ENCODE assay signal across 27 cellular contexts in the genomic region with DNA sequence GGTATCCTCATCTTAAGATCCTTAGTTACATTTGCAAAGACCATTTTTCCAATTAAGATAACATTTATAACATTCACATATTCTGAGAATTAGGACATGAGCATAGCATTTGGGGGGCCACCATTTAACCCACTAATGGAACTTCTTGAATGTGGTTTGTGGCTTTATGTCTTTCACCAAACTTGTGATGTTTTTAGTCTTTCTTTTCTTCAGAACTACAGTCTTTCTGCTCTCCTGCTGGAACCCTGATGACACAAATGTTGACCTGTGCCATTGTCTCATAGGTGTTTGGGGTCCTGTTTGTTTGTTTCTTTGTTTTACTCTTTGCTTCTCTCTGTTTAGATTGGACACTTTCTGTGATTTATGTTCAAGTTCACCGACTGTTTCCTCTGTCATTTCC. TPM values are rescaled to one million over a fixed set of nuclear protein-coding genes. Genes with fewer than 3 reads are reported as not detected.
"Had no signal": no experiment of that assay in that cellular context is flagged by ENCODE, and none has a peak within 500 bp of the region (broad histone marks: within the 10 kb centered on the region; RNA-seq: fewer than 3 reads in every experiment).

No MANE protein-coding gene starts in this region.

- H3K4me3 Mint-ChIP-seq: activated CD4-positive, alpha-beta memory T cell treated with anti-CD3 and anti-CD28 coated beads for 36 hours; activated naive CD4-positive, alpha-beta T cell treated with anti-CD3 and anti-CD28 coated beads, Interleukin-2, amount 10 ng/mL, durations not matched to agents 7 days and 5 days; activated naive CD8-positive, alpha-beta T cell treated with anti-CD3 and anti-CD28 coated beads, Interleukin-2, amount 10 ng/mL, durations not matched to agents 7 days and 5 days; activated T-helper 1 cell treated with anti-CD3 and anti-CD28 coated beads, Interleukin-12 subunit alpha, Interleukin-12 subunit beta, Interleukin-2, Interleukin-4 antibody, amounts not matched to agents 30 ng/mL and 10 ng/mL and 1 ng/mL, durations not matched to agents 14 hours and 24 hours and 36 hours; dendritic cell treated with granulocyte-macrophage colony-stimulating factor and Interleukin-4, amounts not matched to agents 40 ng/mL and 50 ng/mL, for 4 days; naive B cell; stimulated activated naive B cell treated with anti-CD40 and anti-IgM and Interleukin-4, amounts not matched to agents 10 μg/mL and 1 μg/mL and 100 μg/mL, for 72 hours had no signal

- H3K9me3 ChIP-seq: ascending aorta, esophagus muscularis mucosa, heart right ventricle, left ventricle myocardium inferior, pancreas, psoas muscle, sigmoid colon, stomach, thyroid gland, upper lobe of right lung had no signal

- H3K27ac ChIP-seq: ascending aorta, esophagus muscularis mucosa, heart right ventricle, left ventricle myocardium inferior, pancreas, psoas muscle, sigmoid colon, stomach, thyroid gland, upper lobe of right lung had no signal

- H3K36me3 Mint-ChIP-seq: activated CD4-positive, alpha-beta memory T cell treated with anti-CD3 and anti-CD28 coated beads for 36 hours; activated naive CD4-positive, alpha-beta T cell treated with anti-CD3 and anti-CD28 coated beads, Interleukin-2, amount 10 ng/mL, durations not matched to agents 7 days and 5 days; activated naive CD8-positive, alpha-beta T cell treated with anti-CD3 and anti-CD28 coated beads, Interleukin-2, amount 10 ng/mL, durations not matched to agents 7 days and 5 days; naive B cell had no signal

- H3K4me3 ChIP-seq: ascending aorta, esophagus muscularis mucosa, heart right ventricle, left ventricle myocardium inferior, lung, pancreas, psoas muscle, sigmoid colon, stomach, thyroid gland, upper lobe of right lung had no signal

- H3K27me3 ChIP-seq: ascending aorta, esophagus muscularis mucosa, heart right ventricle, pancreas, sigmoid colon, stomach, thyroid gland, upper lobe of right lung had no signal

- DNase-seq: activated CD4-positive, alpha-beta memory T cell treated with anti-CD3 and anti-CD28 coated beads for 36 hours; activated CD4-positive, alpha-beta T cell treated with anti-CD3 and anti-CD28 coated beads for 48 hours; activated CD8-positive, alpha-beta memory T cell treated with anti-CD3 and anti-CD28 coated beads, Interleukin-2, amount 50 U/mL, for 4 hours; activated gamma-delta T cell; activated naive CD4-positive, alpha-beta T cell treated with anti-CD3 and anti-CD28 coated beads, Interleukin-2, amount 10 ng/mL, durations not matched to agents 7 days and 5 days; activated naive CD8-positive, alpha-beta T cell treated with anti-CD3 and anti-CD28 coated beads, Interleukin-2, amount 10 ng/mL, durations not matched to agents 7 days and 5 days; activated T-cell treated with anti-CD3 and anti-CD28 coated beads, Interleukin-2, amount 50 U/mL, for 1 hour; central memory CD4-positive, alpha-beta T cell; foreskin melanocyte; heart right ventricle; left ventricle myocardium inferior; naive B cell; pancreas; psoas muscle; sigmoid colon; stimulated activated CD4-positive, alpha-beta T cell treated with anti-CD3 and anti-CD28 coated beads, Interleukin-15, amount 100 ng/mL, for 24 hours; stimulated activated CD4-positive, alpha-beta T cell treated with anti-CD3 and anti-CD28 coated beads, Interleukin-2, amount 100 ng/mL, for 24 hours; stimulated activated naive B cell treated with anti-CD40 and anti-IgM and Interleukin-4, amounts not matched to agents 10 μg/mL and 1 μg/mL and 100 μg/mL, for 72 hours; stomach; T-helper 1 cell; thyroid gland; upper lobe of right lung had no signal

- H3K27ac Mint-ChIP-seq: activated CD4-positive, alpha-beta memory T cell treated with anti-CD3 and anti-CD28 coated beads for 36 hours; activated naive CD4-positive, alpha-beta T cell treated with anti-CD3 and anti-CD28 coated beads, Interleukin-2, amount 10 ng/mL, durations not matched to agents 7 days and 5 days; activated naive CD8-positive, alpha-beta T cell treated with anti-CD3 and anti-CD28 coated beads, Interleukin-2, amount 10 ng/mL, durations not matched to agents 7 days and 5 days; activated T-helper 1 cell treated with anti-CD3 and anti-CD28 coated beads, Interleukin-12 subunit alpha, Interleukin-12 subunit beta, Interleukin-2, Interleukin-4 antibody, amounts not matched to agents 30 ng/mL and 10 ng/mL and 1 ng/mL, durations not matched to agents 14 hours and 24 hours and 36 hours; dendritic cell treated with granulocyte-macrophage colony-stimulating factor and Interleukin-4, amounts not matched to agents 40 ng/mL and 50 ng/mL, for 4 days; naive B cell; stimulated activated naive B cell treated with anti-CD40 and anti-IgM and Interleukin-4, amounts not matched to agents 10 μg/mL and 1 μg/mL and 100 μg/mL, for 72 hours had no signal

- H3K36me3 ChIP-seq: left ventricle myocardium inferior, thyroid gland, upper lobe of right lung had no signal

- H3K9me3 Mint-ChIP-seq: activated CD4-positive, alpha-beta memory T cell treated with anti-CD3 and anti-CD28 coated beads for 36 hours; activated naive CD4-positive, alpha-beta T cell treated with anti-CD3 and anti-CD28 coated beads, Interleukin-2, amount 10 ng/mL, durations not matched to agents 7 days and 5 days; activated naive CD8-positive, alpha-beta T cell treated with anti-CD3 and anti-CD28 coated beads, Interleukin-2, amount 10 ng/mL, durations not matched to agents 7 days and 5 days; activated T-helper 1 cell treated with anti-CD3 and anti-CD28 coated beads, Interleukin-12 subunit alpha, Interleukin-12 subunit beta, Interleukin-2, Interleukin-4 antibody, amounts not matched to agents 30 ng/mL and 10 ng/mL and 1 ng/mL, durations not matched to agents 14 hours and 24 hours and 36 hours; dendritic cell treated with granulocyte-macrophage colony-stimulating factor and Interleukin-4, amounts not matched to agents 40 ng/mL and 50 ng/mL, for 4 days; naive B cell had no signal

- ATAC-seq: heart right ventricle; pancreas; psoas muscle; stimulated activated naive B cell treated with anti-CD40 and anti-IgM and Interleukin-4, amounts not matched to agents 10 μg/mL and 1 μg/mL and 100 μg/mL, for 72 hours; upper lobe of right lung had no signal

- H3K27me3 Mint-ChIP-seq: dendritic cell treated with granulocyte-macrophage colony-stimulating factor and Interleukin-4, amounts not matched to agents 40 ng/mL and 50 ng/mL, for 4 days had no signal

- H3K4me1 Mint-ChIP-seq: activated naive CD4-positive, alpha-beta T cell treated with anti-CD3 and anti-CD28 coated beads, Interleukin-2, amount 10 ng/mL, durations not matched to agents 7 days and 5 days; naive B cell; stimulated activated naive B cell treated with anti-CD40 and anti-IgM and Interleukin-4, amounts not matched to agents 10 μg/mL and 1 μg/mL and 100 μg/mL, for 72 hours had no signal

- H3K4me1 ChIP-seq: ascending aorta, esophagus muscularis mucosa, heart right ventricle, left ventricle myocardium inferior, pancreas, psoas muscle, sigmoid colon, thyroid gland, upper lobe of right lung had no signal

RNA-seq across cellular contexts. Expression of gene TOM1L1, which starts 44.6 kb away (rescaled TPM):
- total RNA-seq: activated naive CD8-positive, alpha-beta T cell treated with anti-CD3 and anti-CD28 coated beads, Interleukin-2, amount 10 ng/mL, durations not matched to agents 7 days and 5 days had no signal
